ENCODE assay signal across 8 cellular contexts in genomic region chr19:14476663-14477401, GRCh38. TPM values are rescaled to one million over a fixed set of nuclear protein-coding genes. Genes with fewer than 3 reads are reported as not detected.
DNase-seq lines count a peak whose midpoint lies in the region; ATAC-seq lines count a peak whose summit lies in the region.

No MANE protein-coding gene starts in this region.

- no peaks in the 10 kb centered on the region for H3K9me3 Mint-ChIP-seq in activated naive CD4-positive, alpha-beta T cell treated with anti-CD3 and anti-CD28 coated beads, Interleukin-2, amount 50 U/mL, for 72 hours

- no peak overlapping the region for H3K27ac Mint-ChIP-seq in activated naive CD4-positive, alpha-beta T cell treated with anti-CD3 and anti-CD28 coated beads, Interleukin-2, amount 50 U/mL, for 72 hours

- DNase-seq in activated naive CD4-positive, alpha-beta T cell treated with Interleukin-2 at 50 U/mL for 16 hours = peak; percentile 31
- no peak for DNase-seq in activated naive CD4-positive, alpha-beta T cell treated with anti-CD3 and anti-CD28 coated beads, Interleukin-2, amount 50 U/mL, for 72 hours (ENCODE audit: low spot score in 2 of 2)
- DNase-seq in OCI-M1 (lab: John Stamatoyannopoulos, UW) = peak; percentile 83
- peak; percentile 41 for DNase-seq in epidermal melanocyte (ENCODE audit: insufficient read length, low spot score)
- no peak for DNase-seq in sciatic nerve (ENCODE audit: low spot score)
- no peak for DNase-seq in dedifferentiated amniotic fluid mesenchymal stem cell (ENCODE audit: extremely low spot score)
- no peak for DNase-seq in hypothalamus (lab: John Stamatoyannopoulos, UW)

- ATAC-seq in activated naive CD4-positive, alpha-beta T cell treated with anti-CD3 and anti-CD28 coated beads, Interleukin-2, amount 50 U/mL, for 72 hours = no peak
- ATAC-seq in sciatic nerve (peak; percentile 70), GM21367 (IDR thresholded peaks at IDR 0.05; ENCODE audit: unreplicated experiment) (no peak)

- no peaks in the 10 kb centered on the region for H3K36me3 Mint-ChIP-seq in activated naive CD4-positive, alpha-beta T cell treated with anti-CD3 and anti-CD28 coated beads, Interleukin-2, amount 50 U/mL, for 72 hours

- intact Hi-C loops in sciatic nerve (cut with DNase I) = no loop called here

RNA-seq across cellular contexts. Expression of gene PTGER1, which starts 1.7 kb away (rescaled TPM):
- total RNA-seq in activated naive CD4-positive, alpha-beta T cell treated with anti-CD3 and anti-CD28 coated beads, Interleukin-2, amount 50 U/mL, for 72 hours = under 1 TPM; 0.20 to 0.97 TPM
- 2.4 TPM for total RNA-seq in sciatic nerve

RNA-seq across cellular contexts. Expression of gene GIPC1, which starts 19.1 kb away (rescaled TPM):
- 10 to 100 TPM; 24.8 to 33.3 TPM for total RNA-seq in activated naive CD4-positive, alpha-beta T cell treated with anti-CD3 and anti-CD28 coated beads, Interleukin-2, amount 50 U/mL, for 72 hours
- 50.2 TPM for total RNA-seq in sciatic nerve

RNA-seq across cellular contexts. Expression of gene DNAJB1, which starts 41.4 kb away (rescaled TPM):
- 100 to 1,000 TPM in 1 of 2 donors, 10 to 100 TPM in 1; 59.5 to 124 TPM for total RNA-seq in activated naive CD4-positive, alpha-beta T cell treated with anti-CD3 and anti-CD28 coated beads, Interleukin-2, amount 50 U/mL, for 72 hours
- total RNA-seq in sciatic nerve = 86.0 TPM

RNA-seq across cellular contexts. Expression of gene PKN1, which starts 43.7 kb away (rescaled TPM):
- 100 to 1,000 TPM; 105 to 192 TPM for total RNA-seq in activated naive CD4-positive, alpha-beta T cell treated with anti-CD3 and anti-CD28 coated beads, Interleukin-2, amount 50 U/mL, for 72 hours
- total RNA-seq in sciatic nerve = 116 TPM

RNA-seq across cellular contexts. Expression of gene TECR, which starts 52.6 kb away (rescaled TPM):
- total RNA-seq in activated naive CD4-positive, alpha-beta T cell treated with anti-CD3 and anti-CD28 coated beads, Interleukin-2, amount 50 U/mL, for 72 hours = 100 to 1,000 TPM; 116 to 118 TPM
- total RNA-seq in sciatic nerve = 101 TPM

Comparison
In these comparisons a context has a peak if more than half of its experiments do, and no peak if none do; other contexts are left out.
1. DNase-seq: peak in activated naive CD4-positive, alpha-beta T cell treated with Interleukin-2 at 50 U/mL for 16 hours (single experiment), OCI-M1 (single experiment) and epidermal melanocyte (single experiment); none in activated naive CD4-positive, alpha-beta T cell treated with anti-CD3 and anti-CD28 coated beads, Interleukin-2, amount 50 U/mL, for 72 hours (0 of 2), sciatic nerve (single experiment), dedifferentiated amniotic fluid mesenchymal stem cell (single experiment) and hypothalamus (0 of 51).